18 cellular contexts compared by ENCODE assay signal in the genomic region with DNA sequence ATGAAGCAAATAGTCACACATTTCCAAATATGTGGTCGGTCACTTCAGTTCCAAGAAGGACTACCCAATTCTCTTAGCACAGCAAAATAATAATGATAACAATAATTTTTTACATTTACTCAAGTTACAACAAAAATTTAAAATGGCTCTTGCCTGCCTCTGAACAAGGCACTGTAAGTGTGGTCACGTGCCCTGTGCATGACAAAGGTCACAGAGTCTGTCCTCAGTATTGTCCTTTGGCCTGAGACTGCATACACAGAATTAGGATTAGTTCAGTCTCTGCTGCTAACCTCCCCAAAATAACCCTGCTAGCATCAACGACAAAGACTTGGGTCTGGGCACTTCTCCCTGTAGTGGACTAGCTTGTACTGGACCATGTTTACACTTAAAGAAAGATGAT.
DNase-seq lines count a peak whose midpoint lies in the region; ATAC-seq and TF ChIP-seq lines count a peak whose summit lies in the region.
"Had no signal": no experiment of that assay in that cellular context is flagged by ENCODE, and none has a peak within 500 bp of the region (broad histone marks: within the 10 kb centered on the region; RNA-seq: fewer than 3 reads in every experiment).

No MANE protein-coding gene starts in this region.

- no peak for TF ChIP-seq CTCF in gastrocnemius medialis (IDR thresholded peaks at IDR 0.05 in 4 of 5, conservative IDR thresholded peaks at IDR 0.05 in 1 of 5)

- no peak overlapping the region for H2BK120ac ChIP-seq in mesendoderm (ENCODE audit: low read depth, low read length)

- no peak overlapping the region for H3K9ac ChIP-seq in BLaER1 treated with 17β-estradiol and CSF1 and Interleukin-3, amounts not matched to agents 10 nM and 100 nM
- H3K9ac ChIP-seq in mesendoderm (ENCODE audit: low read length) = no peak overlapping the region

- no peak overlapping the region for H2AK5ac ChIP-seq in mesendoderm (ENCODE audit: low read length)

- H3K4me1 ChIP-seq in BLaER1 treated with 17β-estradiol and CSF1 and Interleukin-3, amounts not matched to agents 10 nM and 100 nM = peaks cover 0 to 31% (median 23%) of the 10 kb centered on the region in 10 experiments; a peak in 17 of 20 replicates
- H3K4me1 ChIP-seq in mesendoderm (ENCODE audit: control insufficient read depth, low read depth, low read length) (no peaks in the 10 kb centered on the region), gastrocnemius medialis (peaks cover 28 to 50% of the 10 kb centered on the region in 2 donors)

- DNase-seq in left lobe of liver (ENCODE audit: low spot score) (peak; percentile 63), mesendoderm (no peak), gastrocnemius medialis (no peak), SW480 (ENCODE audit: low spot score) (no peak), amniotic stem cell (lab: John Stamatoyannopoulos, UW) (no peak)
- DNase-seq: ACHN; BE2C; CD4-positive, alpha-beta memory T cell; DMS153; DMS79; GDM1; GOT3; H7; HFFc6 had no signal

- peaks cover 0 to 5% (median 0%) of the 10 kb centered on the region in 11 experiments; a peak in 1 of 22 replicates for H3K9me3 ChIP-seq in BLaER1 treated with 17β-estradiol and CSF1 and Interleukin-3, amounts not matched to agents 10 nM and 100 nM (replicated peaks in 1 of 11)
- H3K9me3 ChIP-seq in gastrocnemius medialis = no peaks in the 10 kb centered on the region
- H3K9me3 ChIP-seq: BE2C had no signal

- H3K4me3 ChIP-seq in BLaER1 treated with 17β-estradiol and CSF1 and Interleukin-3, amounts not matched to agents 10 nM and 100 nM = no peak overlapping the region
- no peak overlapping the region for H3K4me3 ChIP-seq in mesendoderm (ENCODE audit: low read length)
- H3K4me3 ChIP-seq in gastrocnemius medialis = no peak overlapping the region

- peak overlapping the region in 2 of 11 experiments; percentile 63 to 67; a peak in 4 of 22 replicates for H3K27ac ChIP-seq in BLaER1 treated with 17β-estradiol and CSF1 and Interleukin-3, amounts not matched to agents 10 nM and 100 nM
- H3K27ac ChIP-seq in mesendoderm (ENCODE audit: low read depth, low read length) (no peak overlapping the region), gastrocnemius medialis (peak overlapping the region; percentile 83 to 95 (median 89))

- H3K18ac ChIP-seq in mesendoderm (ENCODE audit: low read length) = no peak overlapping the region

- ATAC-seq in left lobe of liver = peak; percentile 88
- ATAC-seq in gastrocnemius medialis = peak in 1 of 2 donors; percentile 27
- no peak for ATAC-seq in GM21515 (IDR thresholded peaks at IDR 0.05; ENCODE audit: unreplicated experiment)
- no peak for ATAC-seq in HG02610 (IDR thresholded peaks at IDR 0.05; ENCODE audit: unreplicated experiment)
- ATAC-seq: HCT116 had no signal

- WGBS in mesendoderm (ENCODE audit: extremely low coverage, insufficient coverage, low lambda C conversion rate) = no CpG with 5 or more reads among the region's 3 CpGs

- peak overlapping the region; percentile 51 for H3K56ac ChIP-seq in mesendoderm (ENCODE audit: low read length)

- intact Hi-C loops in gastrocnemius medialis (cut with DNase I; ENCODE audit: low total_unique reads) = no loop called here

- H3K36me3 ChIP-seq in BLaER1 treated with 17β-estradiol and CSF1 and Interleukin-3, amounts not matched to agents 10 nM and 100 nM = no peaks in the 10 kb centered on the region
- H3K36me3 ChIP-seq in mesendoderm (ENCODE audit: control insufficient read depth, insufficient read depth, low read length) (no peaks in the 10 kb centered on the region), gastrocnemius medialis (no peaks in the 10 kb centered on the region)
- H3K36me3 ChIP-seq: BE2C had no signal

- H3K79me2 ChIP-seq in mesendoderm (ENCODE audit: control insufficient read depth, insufficient read depth, low read length) = no peaks in the 10 kb centered on the region

- no peak overlapping the region for H3K4ac ChIP-seq in mesendoderm (ENCODE audit: low read depth, low read length)

- no peaks in the 10 kb centered on the region for H4K20me1 ChIP-seq in BLaER1 treated with 17β-estradiol and CSF1 and Interleukin-3, amounts not matched to agents 10 nM and 100 nM

- no peak overlapping the region for H4K8ac ChIP-seq in mesendoderm (ENCODE audit: low read depth, low read length)

- H2BK15ac ChIP-seq in mesendoderm (replicated peaks; ENCODE audit: low read depth) = no peak overlapping the region

- H3K27me3 ChIP-seq in BLaER1 treated with 17β-estradiol and CSF1 and Interleukin-3, amounts not matched to agents 10 nM and 100 nM = 0 out of 22 replicates have a peak, but pooled peaks cover 0 to 3% (median 0%) of the 10 kb centered on the region in 11 experiments
- H3K27me3 ChIP-seq in mesendoderm (ENCODE audit: insufficient read depth, low read length, poor library complexity) (no peaks in the 10 kb centered on the region), gastrocnemius medialis (no peaks in the 10 kb centered on the region)
- H3K27me3 ChIP-seq: BE2C had no signal

- H2BK5ac ChIP-seq in mesendoderm (ENCODE audit: low read length) = no peak overlapping the region

- no peak overlapping the region for H4K5ac ChIP-seq in mesendoderm (ENCODE audit: low read length)

- no peaks in the 10 kb centered on the region for H3K79me1 ChIP-seq in mesendoderm (ENCODE audit: low read length)

- H3K4me2 ChIP-seq in BLaER1 treated with 17β-estradiol and CSF1 and Interleukin-3, amounts not matched to agents 10 nM and 100 nM = peak overlapping the region in 6 of 11 experiments; percentile 48 to 77 (median 73); a peak in 3 of 22 replicates
- no peak overlapping the region for H3K4me2 ChIP-seq in mesendoderm (ENCODE audit: low read length)

- no peak for TF ChIP-seq POLR2A in gastrocnemius medialis (IDR thresholded peaks at IDR 0.05)

- no peak overlapping the region for H3K23ac ChIP-seq in mesendoderm (ENCODE audit: low read length)

- in situ Hi-C loops in gastrocnemius medialis (cut with MboI; ENCODE audit: low sequenced_read_pairs in 4 of 4) = no loop called here
